12 cellular contexts compared by ENCODE assay signal in the genomic region with DNA sequence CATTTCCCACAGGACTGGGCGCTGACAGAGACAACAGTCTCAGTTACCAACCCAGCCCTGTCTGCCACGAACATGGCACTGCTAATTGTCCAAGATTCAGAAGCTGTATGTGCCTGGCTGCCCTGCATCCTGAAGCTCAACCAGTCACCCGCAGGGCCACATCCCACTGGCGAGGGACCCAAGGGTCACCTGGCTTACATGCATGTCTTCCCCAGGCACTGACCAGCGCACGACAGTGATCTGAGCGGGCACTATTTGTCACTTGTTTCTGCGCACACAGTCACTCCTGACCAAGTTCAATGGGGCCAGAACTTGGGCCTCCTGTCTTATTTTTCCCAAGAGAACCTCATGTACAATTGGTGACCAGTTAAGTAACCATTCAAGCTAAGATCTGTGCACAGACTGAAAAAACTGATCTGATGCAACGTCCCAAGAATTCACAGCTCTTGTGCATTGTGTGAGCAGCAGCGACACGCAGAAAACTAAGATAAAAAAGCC. TPM values are rescaled to one million over a fixed set of nuclear protein-coding genes. Genes with fewer than 3 reads are reported as not detected.
A peak's percentile ranks its signal among the peaks of the same experiment; 100 is the strongest.
DNase-seq lines count a peak whose midpoint lies in the region; ATAC-seq and TF ChIP-seq lines count a peak whose summit lies in the region.
"Had no signal": no experiment of that assay in that cellular context is flagged by ENCODE, and none has a peak within 500 bp of the region (broad histone marks: within the 10 kb centered on the region; RNA-seq: fewer than 3 reads in every experiment).

No MANE protein-coding gene starts in this region.

- H3K4me3 ChIP-seq in DND-41 (ENCODE audit: low read depth in 1 of 2, low read length in 2 of 2) (no peak overlapping the region), fibroblast of pulmonary artery (replicated peaks; ENCODE audit: low read depth, low read length) (no peak overlapping the region), neural progenitor cell (no peak overlapping the region), MG63 (no peak overlapping the region)
- H3K4me3 ChIP-seq: uterus had no signal

- intact Hi-C loops in sciatic nerve (cut with DNase I) = no loop called here

- no peaks in the 10 kb centered on the region for H3K27me3 ChIP-seq in DND-41 (ENCODE audit: insufficient read depth, low read length, poor library complexity)
- no peaks in the 10 kb centered on the region for H3K27me3 ChIP-seq in neural progenitor cell
- no peaks in the 10 kb centered on the region for H3K27me3 ChIP-seq in MG63
- H3K27me3 ChIP-seq: uterus had no signal

- ATAC-seq in DND-41 (ENCODE audit: insufficient read depth, low read depth) = no peak
- no peak for ATAC-seq in T-cell (replicated peaks in 1 of 4)
- no peak for ATAC-seq in HG03280 (IDR thresholded peaks at IDR 0.05; ENCODE audit: unreplicated experiment)
- ATAC-seq in sciatic nerve = no peak

- no peak for DNase-seq in DND-41
- DNase-seq in T-cell = no peak
- DNase-seq in fibroblast of pulmonary artery (ENCODE audit: low read depth) = peak; percentile 82
- DNase-seq in neural progenitor cell (ENCODE audit: low spot score) = no peak
- DNase-seq in MG63 = no peak
- DNase-seq in NCI-H2196 treated with DMSO at 0.1 percent for 48 hours (lab: John Stamatoyannopoulos, UW; ENCODE audit: unreplicated experiment) = no peak
- DNase-seq in sciatic nerve (ENCODE audit: low spot score) = no peak
- DNase-seq: GOT3, midbrain, uterus had no signal

- TF ChIP-seq CTCF in DND-41 (IDR thresholded peaks at IDR 0.05; ENCODE audit: borderline replicate concordance, extremely low read depth, low read length, poor library complexity, severe bottlenecking) (no peak), fibroblast of pulmonary artery (IDR thresholded peaks at IDR 0.05; ENCODE audit: low read length, missing control alignments) (no peak), neural progenitor cell (IDR thresholded peaks at IDR 0.05) (no peak)

- H3K9ac ChIP-seq in DND-41 (ENCODE audit: low read depth, low read length) (no peak overlapping the region), neural progenitor cell (no peak overlapping the region)

- H3K27me3 Mint-ChIP-seq in T-cell (no peaks in the 10 kb centered on the region), neural progenitor cell (ENCODE audit: insufficient read depth, low read depth) (no peaks in the 10 kb centered on the region)

- H2AFZ ChIP-seq in DND-41 (ENCODE audit: low read depth, low read length) = no peak overlapping the region
- H2AFZ ChIP-seq in neural progenitor cell (replicated peaks) = no peak overlapping the region

- H3K4me2 ChIP-seq in DND-41 (ENCODE audit: insufficient read depth, low read length) (peak overlapping the region; percentile 4; the same call in 1 of the 2 replicates), neural progenitor cell (peak overlapping the region; percentile 7)

- CTCF ChIA-PET in T-cell (lab: Charles Lee) = interaction anchor here in 1 of 2 donors (0.6 to 7.2 kb wide), 3 partner anchors 15 to 111 kb away, joined by 3 to 38 read pairs (median 3); no protein-coding TSS in a partner anchor

- H3K36me3 ChIP-seq in DND-41 (ENCODE audit: insufficient read depth, low read length) = 0 out of 2 replicates have a peak, but pooled peaks cover 4% of the 10 kb centered on the region
- H3K36me3 ChIP-seq in neural progenitor cell = no peaks in the 10 kb centered on the region
- H3K36me3 ChIP-seq in MG63 = peaks cover 2% of the 10 kb centered on the region; the same call in 1 of the 2 replicates
- H3K36me3 ChIP-seq: uterus had no signal

- H3K4me3 Mint-ChIP-seq in T-cell (peak overlapping the region; percentile 13 to 65 (median 43)), neural progenitor cell (no peak overlapping the region)

- H3K79me2 ChIP-seq in DND-41 (ENCODE audit: insufficient read depth, low read length) = peaks cover 97% of the 10 kb centered on the region
- peaks cover 95% of the 10 kb centered on the region for H3K79me2 ChIP-seq in neural progenitor cell (ENCODE audit: low read depth)

- H3K4me1 ChIP-seq in DND-41 (ENCODE audit: insufficient read depth, low read length) (peaks cover 76% of the 10 kb centered on the region), neural progenitor cell (peaks cover 29% of the 10 kb centered on the region)

- H3K9me3 ChIP-seq in DND-41 (ENCODE audit: insufficient read depth, low read length, severe bottlenecking) = no peaks in the 10 kb centered on the region
- H3K9me3 ChIP-seq in neural progenitor cell (ENCODE audit: low read depth) = no peaks in the 10 kb centered on the region
- no peaks in the 10 kb centered on the region for H3K9me3 ChIP-seq in MG63
- H3K9me3 ChIP-seq: uterus had no signal

- peaks cover 97% of the 10 kb centered on the region for H4K20me1 ChIP-seq in DND-41 (ENCODE audit: insufficient read depth, low read length)
- peaks cover 95% of the 10 kb centered on the region for H4K20me1 ChIP-seq in neural progenitor cell (ENCODE audit: low read depth)

- H3K27ac ChIP-seq in DND-41 (ENCODE audit: low read length) = peak overlapping the region; percentile 6; the same call in 1 of the 2 replicates
- no peak overlapping the region for H3K27ac ChIP-seq in neural progenitor cell
- H3K27ac ChIP-seq: uterus had no signal

- peaks cover 13% of the 10 kb centered on the region for H3F3A ChIP-seq in neural progenitor cell (ENCODE audit: low read depth)

- H3K9me3 Mint-ChIP-seq in T-cell (no peaks in the 10 kb centered on the region), neural progenitor cell (no peaks in the 10 kb centered on the region)
- H3K9me3 Mint-ChIP-seq: IgD-negative memory B cell had no signal

- H3K27ac Mint-ChIP-seq in T-cell (peak overlapping the region in 1 of 2 donors; percentile 22), neural progenitor cell (peak overlapping the region; percentile 66)

- H3K4me1 Mint-ChIP-seq in T-cell (peaks cover 88 to 89% (median 89%) of the 10 kb centered on the region in 3 donors), neural progenitor cell (peaks cover 53% of the 10 kb centered on the region)

- POLR2A ChIA-PET in T-cell (lab: Charles Lee) = no interaction called here

- no peaks in the 10 kb centered on the region for H3K36me3 Mint-ChIP-seq in T-cell
- H3K36me3 Mint-ChIP-seq in neural progenitor cell = peaks cover 2% of the 10 kb centered on the region

RNA-seq across cellular contexts. Expression of a gene that starts 13.1 kb away (rescaled TPM):
- 100 to 1,000 TPM; 159 to 261 (median 169) TPM for total RNA-seq in T-cell
- total RNA-seq in neural progenitor cell (ENCODE audit: low replicate concordance) = 76.3 and 90.3 TPM in 2 replicates
- total RNA-seq in MG63 (2014; rRNA removed; shearing (Covaris generic); ENCODE audit: low replicate concordance) = 16.2 and 23.3 TPM in 2 replicates
- total RNA-seq in sciatic nerve = 113 TPM
